ENCODE assay signal across 11 cellular contexts in genomic region chr17:80850109-80850508, GRCh38.
"Had no signal": no experiment of that assay in that cellular context is flagged by ENCODE, and none has a peak within 500 bp of the region (broad histone marks: within the 10 kb centered on the region; RNA-seq: fewer than 3 reads in every experiment).

No MANE protein-coding gene starts in this region.

- H3K27me3 Mint-ChIP-seq: brain; central memory CD8-positive, alpha-beta T cell had no signal

- H3K27ac ChIP-seq: gastroesophageal sphincter, pancreas, skin epidermis, transverse colon had no signal

- H3K9me3 Mint-ChIP-seq: brain; central memory CD8-positive, alpha-beta T cell had no signal

- H3K36me3 ChIP-seq: pancreas, transverse colon had no signal

- H3K4me3 Mint-ChIP-seq: brain; central memory CD8-positive, alpha-beta T cell had no signal

- DNase-seq: activated CD4-positive, alpha-beta T cell treated with anti-CD3 and anti-CD28 coated beads, Interleukin-2, amount 50 U/mL, for 48 hours; activated CD4-positive, CD25-positive, alpha-beta regulatory T cell; activated effector memory CD4-positive, alpha-beta T cell treated with Interleukin-2 at 50 U/mL for 16 hours; effector memory CD4-positive, alpha-beta T cell; retina; transverse colon had no signal

- H3K27me3 ChIP-seq: gastroesophageal sphincter, pancreas, transverse colon had no signal

- H3K9me3 ChIP-seq: gastroesophageal sphincter, pancreas, transverse colon had no signal

- ATAC-seq: gastroesophageal sphincter, pancreas had no signal

- H3K4me1 ChIP-seq: gastroesophageal sphincter had no signal

- H3K4me3 ChIP-seq: gastroesophageal sphincter, pancreas, skin epidermis, transverse colon had no signal
